Comparison of ENCODE assay signal across 12 cellular contexts in genomic region chr18:74898965-74899364, GRCh38.
DNase-seq lines count a peak whose midpoint lies in the region; ATAC-seq lines count a peak whose summit lies in the region.
"Had no signal": no experiment of that assay in that cellular context is flagged by ENCODE, and none has a peak within 500 bp of the region (broad histone marks: within the 10 kb centered on the region; RNA-seq: fewer than 3 reads in every experiment).

No MANE protein-coding gene starts in this region.

- CTCF ChIA-PET in activated CD8-positive, alpha-beta memory T cell treated with anti-CD3 and anti-CD28 coated beads, Interleukin-2, amount 10 ng/mL, durations not matched to agents 7 days and 5 days (lab: Charles Lee) = no interaction called here

- H3K27me3 Mint-ChIP-seq in activated CD8-positive, alpha-beta memory T cell treated with anti-CD3 and anti-CD28 coated beads, Interleukin-2, amount 10 ng/mL, durations not matched to agents 7 days and 5 days = no peaks in the 10 kb centered on the region
- H3K27me3 Mint-ChIP-seq: IgD-negative memory B cell had no signal

- H3K9me3 Mint-ChIP-seq in activated CD8-positive, alpha-beta memory T cell treated with anti-CD3 and anti-CD28 coated beads, Interleukin-2, amount 10 ng/mL, durations not matched to agents 7 days and 5 days (ENCODE audit: low read depth) = no peaks in the 10 kb centered on the region
- H3K9me3 Mint-ChIP-seq: IgD-negative memory B cell had no signal

- no peak for ATAC-seq in GM21528 (IDR thresholded peaks at IDR 0.05; ENCODE audit: low FRiP score, unreplicated experiment)
- ATAC-seq in activated CD8-positive, alpha-beta memory T cell treated with anti-CD3 and anti-CD28 coated beads, Interleukin-2, amount 10 ng/mL, durations not matched to agents 7 days and 5 days = no peak
- ATAC-seq: activated CD4-positive, CD25-positive, alpha-beta regulatory T cell treated with anti-CD3 and anti-CD28 coated beads, Interleukin-2, amount 50 U/mL, for 24 hours had no signal

- H3K27ac Mint-ChIP-seq in activated CD8-positive, alpha-beta memory T cell treated with anti-CD3 and anti-CD28 coated beads, Interleukin-2, amount 10 ng/mL, durations not matched to agents 7 days and 5 days = no peak overlapping the region
- H3K27ac Mint-ChIP-seq: IgD-negative memory B cell had no signal

- in situ Hi-C loops in Caki2 (cut with HindIII; ENCODE audit: low pct_unique_long_range_greater_than_20kb, low sequenced_read_pairs) = no loop called here

- H3K36me3 Mint-ChIP-seq in activated CD8-positive, alpha-beta memory T cell treated with anti-CD3 and anti-CD28 coated beads, Interleukin-2, amount 10 ng/mL, durations not matched to agents 7 days and 5 days = peaks cover 1% of the 10 kb centered on the region

- no peak overlapping the region for H3K4me3 Mint-ChIP-seq in activated CD8-positive, alpha-beta memory T cell treated with anti-CD3 and anti-CD28 coated beads, Interleukin-2, amount 10 ng/mL, durations not matched to agents 7 days and 5 days
- H3K4me3 Mint-ChIP-seq: IgD-negative memory B cell had no signal

- DNase-seq in Caki2 (ENCODE audit: low read depth) (peak; percentile 54), MV-4-11 (lab: John Stamatoyannopoulos, UW) (peak; percentile 22), amniotic epithelial cell (ENCODE audit: low read depth) (peak; percentile 22), myocyte (ENCODE audit: low read depth) (peak; percentile 36), hepatic stellate cell (ENCODE audit: low spot score) (no peak)
- DNase-seq in activated CD8-positive, alpha-beta memory T cell treated with anti-CD3 and anti-CD28 coated beads, Interleukin-2, amount 10 ng/mL, durations not matched to agents 7 days and 5 days = no peak
- DNase-seq in activated T-cell treated with anti-CD3 and anti-CD28 coated beads, Interleukin-2, amount 50 U/mL, for 48 hours = no peak
- DNase-seq: DND-41; stimulated activated CD4-positive, alpha-beta T cell treated with anti-CD3 and anti-CD28 coated beads, Interleukin-4, amount 100 ng/mL, for 1 hour had no signal

- H3K4me1 Mint-ChIP-seq in activated CD8-positive, alpha-beta memory T cell treated with anti-CD3 and anti-CD28 coated beads, Interleukin-2, amount 10 ng/mL, durations not matched to agents 7 days and 5 days = peaks cover 23% of the 10 kb centered on the region
- H3K4me1 Mint-ChIP-seq: IgD-negative memory B cell had no signal

Comparison
In these comparisons a context has a peak if more than half of its experiments do, and no peak if none do; other contexts are left out.
1. DNase-seq: peak in Caki2 (single experiment), MV-4-11 (single experiment), amniotic epithelial cell (single experiment) and myocyte (single experiment); none in activated CD8-positive, alpha-beta memory T cell treated with anti-CD3 and anti-CD28 coated beads, Interleukin-2, amount 10 ng/mL, durations not matched to agents 7 days and 5 days (single experiment), activated T-cell treated with anti-CD3 and anti-CD28 coated beads, Interleukin-2, amount 50 U/mL, for 48 hours (0 of 2) and hepatic stellate cell (single experiment).